ENCODE assay signal across 11 cellular contexts in genomic region chrY:7275751-7276150, GRCh38.
DNase-seq lines count a peak whose midpoint lies in the region; ATAC-seq and TF ChIP-seq lines count a peak whose summit lies in the region.
"Had no signal": no experiment of that assay in that cellular context is flagged by ENCODE, and none has a peak within 500 bp of the region (broad histone marks: within the 10 kb centered on the region; RNA-seq: fewer than 3 reads in every experiment).

No MANE protein-coding gene starts in this region.

- H3K4me3 ChIP-seq in fibroblast of villous mesenchyme (ENCODE audit: low read depth, low read length), result peak overlapping the region; percentile 64
- H3K4me3 ChIP-seq in vagina, result no peak overlapping the region

- no peaks in the 10 kb centered on the region for H3K27me3 ChIP-seq in vagina

- peaks cover 0 to 31% of the 10 kb centered on the region in 2 donors for H3K4me1 Mint-ChIP-seq in natural killer cell treated with Interleukin-12 subunit alpha and Interleukin-12 subunit beta and Interleukin-15 and Interleukin-18, amount 100 ng/mL, for 72 hours (ENCODE audit: low read depth in 2 of 2)
- H3K4me1 Mint-ChIP-seq in natural killer cell, result peaks cover 0 to 36% of the 10 kb centered on the region in 2 donors
- H3K4me1 Mint-ChIP-seq in activated CD8-positive, alpha-beta T cell treated with anti-CD3 and anti-CD28 coated beads for 36 hours (ENCODE audit: low read depth), result peaks cover 36% of the 10 kb centered on the region

- no peak for DNase-seq in natural killer cell treated with Interleukin-12 subunit alpha and Interleukin-12 subunit beta and Interleukin-15 and Interleukin-18, amount 100 ng/mL, for 72 hours (ENCODE audit: low spot score)
- DNase-seq in natural killer cell (no peak), fibroblast of villous mesenchyme (ENCODE audit: low read depth) (peak; percentile 12), SHP77 treated with DMSO at 0.1 percent for 48 hours (lab: John Stamatoyannopoulos, UW) (no peak), vagina (ENCODE audit: extremely low spot score in 2 of 2) (no peak), glomerular visceral epithelial cell (ENCODE audit: extremely low spot score) (no peak)
- peak; percentile 16 for DNase-seq in activated CD8-positive, alpha-beta T cell treated with anti-CD3 and anti-CD28 coated beads for 36 hours
- DNase-seq: Calu3, foreskin melanocyte, mammary epithelial cell had no signal

- no peak for ATAC-seq in natural killer cell treated with Interleukin-12 subunit alpha and Interleukin-12 subunit beta and Interleukin-15 and Interleukin-18, amount 100 ng/mL, for 72 hours
- ATAC-seq in natural killer cell (no peak), HG03439 (IDR thresholded peaks at IDR 0.05; ENCODE audit: unreplicated experiment) (no peak)
- ATAC-seq in activated CD8-positive, alpha-beta T cell treated with anti-CD3 and anti-CD28 coated beads for 36 hours, result no peak

- peak overlapping the region in 1 of 2 donors; percentile 94 for H3K27ac Mint-ChIP-seq in natural killer cell treated with Interleukin-12 subunit alpha and Interleukin-12 subunit beta and Interleukin-15 and Interleukin-18, amount 100 ng/mL, for 72 hours
- H3K27ac Mint-ChIP-seq in natural killer cell, result peak overlapping the region in 1 of 2 donors; percentile 98
- H3K27ac Mint-ChIP-seq in activated CD8-positive, alpha-beta T cell treated with anti-CD3 and anti-CD28 coated beads for 36 hours, result peak overlapping the region; percentile 92

- no peaks in the 10 kb centered on the region for H3K9me3 ChIP-seq in vagina

- no peaks in the 10 kb centered on the region for H3K9me3 Mint-ChIP-seq in natural killer cell treated with Interleukin-12 subunit alpha and Interleukin-12 subunit beta and Interleukin-15 and Interleukin-18, amount 100 ng/mL, for 72 hours
- no peaks in the 10 kb centered on the region for H3K9me3 Mint-ChIP-seq in natural killer cell
- no peaks in the 10 kb centered on the region for H3K9me3 Mint-ChIP-seq in activated CD8-positive, alpha-beta T cell treated with anti-CD3 and anti-CD28 coated beads for 36 hours

- POLR2A ChIA-PET in activated CD8-positive, alpha-beta T cell treated with anti-CD3 and anti-CD28 coated beads for 36 hours (lab: Charles Lee), result interaction anchor here (0.9 to 1.7 kb wide), 2 partner anchors 8 to 13 kb away, joined by 3 to 8 read pairs; no protein-coding TSS in a partner anchor

- TF ChIP-seq CTCF in natural killer cell (IDR thresholded peaks at IDR 0.05) (no peak), fibroblast of villous mesenchyme (IDR thresholded peaks at IDR 0.05; ENCODE audit: insufficient read depth, low read depth, low read length) (no peak), vagina (IDR thresholded peaks at IDR 0.05) (no peak)
- TF ChIP-seq CTCF in activated CD8-positive, alpha-beta T cell treated with anti-CD3 and anti-CD28 coated beads for 36 hours (IDR thresholded peaks at IDR 0.05), result no peak

- no peak for TF ChIP-seq POLR2A in vagina (IDR thresholded peaks at IDR 0.05)

- H3K27me3 Mint-ChIP-seq in natural killer cell treated with Interleukin-12 subunit alpha and Interleukin-12 subunit beta and Interleukin-15 and Interleukin-18, amount 100 ng/mL, for 72 hours, result no peaks in the 10 kb centered on the region
- no peaks in the 10 kb centered on the region for H3K27me3 Mint-ChIP-seq in natural killer cell (ENCODE audit: low read depth in 2 of 2)
- H3K27me3 Mint-ChIP-seq in activated CD8-positive, alpha-beta T cell treated with anti-CD3 and anti-CD28 coated beads for 36 hours, result no peaks in the 10 kb centered on the region

- no peak overlapping the region for H3K27ac ChIP-seq in vagina

- no peaks in the 10 kb centered on the region for H3K4me1 ChIP-seq in vagina

- peaks cover 10% of the 10 kb centered on the region for H3K36me3 Mint-ChIP-seq in natural killer cell treated with Interleukin-12 subunit alpha and Interleukin-12 subunit beta and Interleukin-15 and Interleukin-18, amount 100 ng/mL, for 72 hours
- no peaks in the 10 kb centered on the region for H3K36me3 Mint-ChIP-seq in natural killer cell
- H3K36me3 Mint-ChIP-seq in activated CD8-positive, alpha-beta T cell treated with anti-CD3 and anti-CD28 coated beads for 36 hours (ENCODE audit: low read depth), result peaks cover 23% of the 10 kb centered on the region

- peak overlapping the region; percentile 100 for H3K4me3 Mint-ChIP-seq in natural killer cell treated with Interleukin-12 subunit alpha and Interleukin-12 subunit beta and Interleukin-15 and Interleukin-18, amount 100 ng/mL, for 72 hours
- no peak overlapping the region for H3K4me3 Mint-ChIP-seq in natural killer cell
- H3K4me3 Mint-ChIP-seq in activated CD8-positive, alpha-beta T cell treated with anti-CD3 and anti-CD28 coated beads for 36 hours, result peak overlapping the region; percentile 94

- intact Hi-C loops in natural killer cell (cut with micrococcal nuclease), result no loop called here
- intact Hi-C loops in activated CD8-positive, alpha-beta T cell treated with anti-CD3 and anti-CD28 coated beads for 36 hours (cut with micrococcal nuclease), result loop anchor here (10.0 kb wide), 1 partner anchor 49 kb away; no protein-coding TSS in a partner anchor
- intact Hi-C loops in vagina (cut with DNase I), result no loop called here

- no peaks in the 10 kb centered on the region for H3K36me3 ChIP-seq in vagina

- CTCF ChIA-PET in activated CD8-positive, alpha-beta T cell treated with anti-CD3 and anti-CD28 coated beads for 36 hours (lab: Charles Lee), result no interaction called here

Comparison
In these comparisons a context has a peak if more than half of its experiments do, and no peak if none do; other contexts are left out.
1. DNase-seq: peak in activated CD8-positive, alpha-beta T cell treated with anti-CD3 and anti-CD28 coated beads for 36 hours (single experiment) and fibroblast of villous mesenchyme (single experiment); none in natural killer cell treated with Interleukin-12 subunit alpha and Interleukin-12 subunit beta and Interleukin-15 and Interleukin-18, amount 100 ng/mL, for 72 hours (single experiment), natural killer cell (single experiment), SHP77 treated with DMSO at 0.1 percent for 48 hours (single experiment), vagina (0 of 2) and glomerular visceral epithelial cell (single experiment).